Comparison of ENCODE assay signal across 19 cellular contexts in the genomic region with DNA sequence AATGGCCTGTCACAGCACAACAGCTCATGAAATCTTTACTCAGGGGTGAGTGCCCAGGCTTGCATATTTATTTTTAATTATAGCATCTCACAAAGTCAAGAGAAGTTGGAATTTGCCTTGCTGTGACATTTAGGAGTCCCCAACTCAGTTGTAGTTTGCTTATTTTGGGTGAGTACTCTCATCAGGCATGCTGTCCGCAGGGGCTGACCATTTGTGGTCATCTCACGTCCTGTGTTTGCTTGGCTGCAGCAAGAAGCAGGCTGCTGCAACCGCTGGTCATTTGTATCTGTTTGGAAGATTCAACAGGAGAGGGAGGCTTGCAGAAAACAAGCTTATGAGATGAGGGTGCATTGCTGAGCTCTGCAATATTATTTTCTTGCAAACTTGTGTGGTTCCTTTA.
A peak's percentile ranks its signal among the peaks of the same experiment; 100 is the strongest.
DNase-seq lines count a peak whose midpoint lies in the region; ATAC-seq, FAIRE-seq and TF ChIP-seq lines count a peak whose summit lies in the region.
"Had no signal": no experiment of that assay in that cellular context is flagged by ENCODE, and none has a peak within 500 bp of the region (broad histone marks: within the 10 kb centered on the region; RNA-seq: fewer than 3 reads in every experiment).

No MANE protein-coding gene starts in this region.

- no peak overlapping the region for H3K4me3 ChIP-seq in stomach
- H3K4me3 ChIP-seq in heart right ventricle: no peak overlapping the region
- H3K4me3 ChIP-seq: BLaER1, PC-9, SK-N-MC had no signal

- TF ChIP-seq EP300 in stomach (IDR thresholded peaks at IDR 0.05): no peak

- TF ChIP-seq CTCF in stomach (IDR thresholded peaks at IDR 0.05): no peak
- TF ChIP-seq CTCF in heart right ventricle (IDR thresholded peaks at IDR 0.05): no peak

- H3K4me1 ChIP-seq in stomach: peaks cover 0 to 11% (median 4%) of the 10 kb centered on the region in 4 donors
- no peaks in the 10 kb centered on the region for H3K4me1 ChIP-seq in heart right ventricle

- no peak for ATAC-seq in heart right ventricle

- TF ChIP-seq POLR2A in stomach (IDR thresholded peaks at IDR 0.05): no peak

- intact Hi-C loops in stomach (cut with DNase I; ENCODE audit: low total_unique reads): no loop called here
- intact Hi-C loops in heart right ventricle (cut with DNase I): no loop called here

- H3K9me3 ChIP-seq in stomach: peaks cover 3 to 16% (median 11%) of the 10 kb centered on the region in 4 donors
- H3K9me3 ChIP-seq in heart right ventricle: peaks cover 0 to 30% (median 15%) of the 10 kb centered on the region in 11 donors

- no peaks in the 10 kb centered on the region for H3K27me3 ChIP-seq in stomach
- H3K27me3 ChIP-seq in heart right ventricle: no peaks in the 10 kb centered on the region
- H3K27me3 ChIP-seq: BLaER1 had no signal

- WGBS in stomach, 5 donors: 41 to 45% (median 44%) methylated on average over 3 of the region's 3 CpGs
- 50 to 52% methylated on average over 3 of the region's 3 CpGs for WGBS in heart right ventricle, 2 donors

- H3K36me3 ChIP-seq in stomach: no peaks in the 10 kb centered on the region
- no peaks in the 10 kb centered on the region for H3K36me3 ChIP-seq in heart right ventricle
- H3K36me3 ChIP-seq: BLaER1 had no signal

- no peak for FAIRE-seq in frontal cortex (lab: Jason Lieb, UNC)
- FAIRE-seq: GM18507, islet of Langerhans had no signal

- H3K27ac ChIP-seq in stomach: peak overlapping the region in 2 of 5 donors; percentile 45 to 64
- H3K27ac ChIP-seq in heart right ventricle: no peak overlapping the region
- H3K27ac ChIP-seq: BLaER1, PC-9, SK-N-MC had no signal

- DNase-seq in EL (peak; percentile 87), amniotic epithelial cell (ENCODE audit: low read depth) (peak; percentile 79), globus pallidus (ENCODE audit: low spot score) (peak; percentile 44), renal cortical epithelial cell (ENCODE audit: low read depth) (peak; percentile 33), frontal cortex (ENCODE audit: low spot score in 2 of 2) (no peak), stomach (no peak), heart right ventricle (no peak)
- no peak for DNase-seq in NK-92 treated with Interleukin-12 subunit alpha and Interleukin-12 subunit beta, amount 100 ng/mL, for 24 hours (lab: John Stamatoyannopoulos, UW)
- DNase-seq: activated CD4-positive, alpha-beta T cell treated with anti-CD3 and anti-CD28 coated beads, Interleukin-2, amount 10 ng/mL, durations not matched to agents 7 days and 5 days; activated naive CD8-positive, alpha-beta T cell treated with anti-CD3 and anti-CD28 coated beads for 36 hours; activated T-cell treated with anti-CD3 and anti-CD28 coated beads for 4 hours; NCI-H187 treated with DMSO at 0.1 percent for 48 hours; NCI-H524; occipital lobe; PC-9 had no signal

Comparison
In these comparisons a context has a peak if more than half of its experiments do, and no peak if none do; other contexts are left out.
1. DNase-seq: peak in EL (single experiment), amniotic epithelial cell (single experiment), globus pallidus (single experiment) and renal cortical epithelial cell (single experiment); none in frontal cortex (0 of 2), NK-92 treated with Interleukin-12 subunit alpha and Interleukin-12 subunit beta, amount 100 ng/mL, for 24 hours (single experiment), stomach (single experiment) and heart right ventricle (0 of 2).